In genomic region chr2:102273619-102274211, GRCh38 we compare ENCODE assay signal across 16 cellular contexts. TPM values are rescaled to one million over a fixed set of nuclear protein-coding genes. Genes with fewer than 3 reads are reported as not detected.
DNase-seq lines count a peak whose midpoint lies in the region; ATAC-seq and TF ChIP-seq lines count a peak whose summit lies in the region.
"Had no signal": no experiment of that assay in that cellular context is flagged by ENCODE, and none has a peak within 500 bp of the region (broad histone marks: within the 10 kb centered on the region; RNA-seq: fewer than 3 reads in every experiment).

No MANE protein-coding gene starts in this region.

- no peak overlapping the region for H3K4me3 ChIP-seq in choroid plexus epithelial cell (ENCODE audit: low read depth, low read length)
- H3K4me3 ChIP-seq in right cardiac atrium (ENCODE audit: low read length), result no peak overlapping the region
- H3K4me3 ChIP-seq: uterus had no signal

- H3K27me3 ChIP-seq in right cardiac atrium (ENCODE audit: control insufficient read depth, insufficient read depth), result peaks cover 4% of the 10 kb centered on the region
- H3K27me3 ChIP-seq: uterus had no signal

- ATAC-seq in right cardiac atrium (peak; percentile 88 to 98), GM19395 (IDR thresholded peaks at IDR 0.05; ENCODE audit: unreplicated experiment) (no peak)
- ATAC-seq: stimulated activated naive CD8-positive, alpha-beta T cell treated with anti-CD3 and anti-CD28 coated beads, Interleukin-15, Interleukin-2, amounts not matched to agents 100 U/mL and 50 U/mL, for 24 hours had no signal

- intact Hi-C loops in right cardiac atrium (cut with DNase I), result no loop called here

- 46% methylated on average over 6 of the region's 6 CpGs for whole genome bisulfite sequencing in right cardiac atrium

- no peak overlapping the region for H3K27ac ChIP-seq in right cardiac atrium (ENCODE audit: low read length)
- H3K27ac ChIP-seq: uterus had no signal

- H3K4me1 ChIP-seq in right cardiac atrium (ENCODE audit: control insufficient read depth, insufficient read depth, low read length), result no peaks in the 10 kb centered on the region
- H3K4me1 ChIP-seq: uterus had no signal

- DNase-seq in CD1c-positive myeloid dendritic cell (ENCODE audit: extremely low spot score), result peak; percentile 72
- peak; percentile 100 for DNase-seq in choroid plexus epithelial cell (ENCODE audit: low read depth)
- DNase-seq in right cardiac atrium, result no peak
- DNase-seq in pulmonary artery endothelial cell (ENCODE audit: low read depth, low spot score), result peak; percentile 72
- no peak for DNase-seq in NCI-H524 treated with DMSO at 0.1 percent for 48 hours (lab: John Stamatoyannopoulos, UW)
- no peak for DNase-seq in stimulated activated CD8-positive, alpha-beta memory T cell treated with anti-CD3 and anti-CD28 coated beads, Interleukin-4, amount 100 ng/mL, for 48 hours
- no peak for DNase-seq in KG1 (lab: John Stamatoyannopoulos, UW)
- DNase-seq: NCI-H1417 treated with DMSO at 0.1 percent for 48 hours; occipital lobe; stimulated activated naive CD8-positive, alpha-beta T cell treated with anti-CD3 and anti-CD28 coated beads, Interleukin-15, Interleukin-2, amounts not matched to agents 100 U/mL and 50 U/mL, for 24 hours; SW 1271; uterus had no signal

- H3K9me3 ChIP-seq in right cardiac atrium (ENCODE audit: control insufficient read depth, low read length), result no peaks in the 10 kb centered on the region
- H3K9me3 ChIP-seq: uterus had no signal

- TF ChIP-seq CTCF in choroid plexus epithelial cell (conservative IDR thresholded peaks at IDR 0.05; ENCODE audit: low read depth, low read length), result no peak

RNA-seq across cellular contexts. Expression of gene IL1RL1, which starts 37.6 kb away (rescaled TPM):
- 10 to 100 TPM in 1 of 4 donors, 1 to 10 TPM in 3; 1.5 to 28.8 (median 3.9) TPM for total RNA-seq in right cardiac atrium
- polyA plus RNA-seq in right cardiac atrium, result 5.7 TPM
- total RNA-seq in pulmonary artery endothelial cell, result 108 and 144 TPM in 2 replicates
- total RNA-seq: chondrocyte, Daoy, occipital lobe, RPMI7951 had no signal

Comparison
In these comparisons a context has a peak if more than half of its experiments do, and no peak if none do; other contexts are left out.
1. DNase-seq: peak in CD1c-positive myeloid dendritic cell (single experiment), choroid plexus epithelial cell (single experiment) and pulmonary artery endothelial cell (single experiment); none in right cardiac atrium (0 of 3), NCI-H524 treated with DMSO at 0.1 percent for 48 hours (single experiment), stimulated activated CD8-positive, alpha-beta memory T cell treated with anti-CD3 and anti-CD28 coated beads, Interleukin-4, amount 100 ng/mL, for 48 hours (single experiment) and KG1 (single experiment).